Comparison of ENCODE assay signal across 1 cellular context in the genomic region with DNA sequence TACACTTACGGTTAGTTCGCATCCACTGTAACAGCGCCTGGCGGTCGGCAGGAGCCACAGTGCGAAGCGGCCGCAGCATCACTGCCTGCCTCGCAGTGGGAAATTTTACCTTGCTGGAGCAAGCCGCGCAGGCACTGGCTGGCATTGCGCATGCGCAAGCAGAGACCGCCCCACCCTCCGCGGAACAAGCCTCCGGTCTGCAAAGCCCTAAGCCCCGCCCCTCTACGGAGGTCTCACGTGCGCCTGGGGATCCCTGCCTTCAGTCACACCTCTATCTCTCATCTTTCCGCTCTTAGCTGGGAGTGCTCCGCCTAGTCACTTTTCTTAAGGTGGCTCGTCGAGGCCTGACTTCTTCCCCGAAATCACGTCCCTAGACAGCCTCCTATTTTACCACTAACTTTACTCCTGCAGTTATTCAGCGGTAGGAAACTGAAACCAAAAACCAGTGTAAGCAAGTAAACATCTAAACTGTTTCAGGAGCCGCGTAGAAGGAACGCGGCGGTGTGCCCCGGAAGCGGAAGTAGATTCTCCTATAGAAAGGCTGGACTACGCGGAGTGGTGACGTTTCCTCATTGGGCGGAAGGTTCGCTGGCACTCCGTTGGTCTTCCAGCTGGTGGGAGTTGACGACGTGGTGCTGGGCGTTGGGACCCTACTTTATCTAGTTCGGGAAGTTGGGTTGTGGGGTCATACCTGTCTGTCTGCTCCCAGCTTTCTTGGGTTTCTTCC.
TF ChIP-seq lines count a peak whose summit lies in the region.

SRP54 (plus strand) TSS at position 572 of the 727 bp plus-strand sequence. CDS start 13,718 bp downstream, outside the sequence.

TF ChIP-seq in HepG2, 621 proteins besides CTCF, POLR2A, EP300 and RAD21 (continued from another document and continues in another):
- TF ChIP-seq THAP9 (CRISPR knock-in tag; IDR thresholded peaks at IDR 0.05; ENCODE audit: borderline replicate concordance) (peak; percentile 97), ZNF614 (CRISPR knock-in tag; IDR thresholded peaks at IDR 0.05; ENCODE audit: borderline replicate concordance) (peak; percentile 89), SCMH1 (CRISPR knock-in tag; IDR thresholded peaks at IDR 0.05; ENCODE audit: borderline replicate concordance) (no peak), SNRNP70 (IDR thresholded peaks at IDR 0.05; ENCODE audit: low read depth, low read length) (no peak), ZNF556 (CRISPR knock-in tag; IDR thresholded peaks at IDR 0.05; ENCODE audit: borderline replicate concordance) (peak; percentile 98), CENPX (CRISPR knock-in tag; IDR thresholded peaks at IDR 0.05) (no peak), ATF7-NPFF (CRISPR knock-in tag; IDR thresholded peaks at IDR 0.05; ENCODE audit: low read depth) (peak; percentile 98), KMT2B (CRISPR knock-in tag; IDR thresholded peaks at IDR 0.05) (peak; percentile 100), ZNF143 (CRISPR knock-in tag; IDR thresholded peaks at IDR 0.05) (peak; percentile 79), FOXC1 (CRISPR knock-in tag; IDR thresholded peaks at IDR 0.05; ENCODE audit: borderline replicate concordance) (peak; percentile 100; the same call in 1 of the 2 replicates), PHB2 (IDR thresholded peaks at IDR 0.05; ENCODE audit: partially characterized antibody) (no peak), SRSF9 (IDR thresholded peaks at IDR 0.05; ENCODE audit: borderline replicate concordance, insufficient read depth, low read depth, low read length, poor library complexity, severe bottlenecking) (no peak), ZBTB26 (CRISPR knock-in tag; IDR thresholded peaks at IDR 0.05; ENCODE audit: borderline replicate concordance) (peak; percentile 89), HNRNPLL (IDR thresholded peaks at IDR 0.05; ENCODE audit: low read depth, low read length, poor library complexity, severe bottlenecking) (peak; percentile 99), FOXA1 (IDR thresholded peaks at IDR 0.05) (no peak), FOXA1 (CRISPR knock-in tag; IDR thresholded peaks at IDR 0.05) (peak; percentile 85), TGIF2 (CRISPR knock-in tag; IDR thresholded peaks at IDR 0.05) (peak; percentile 94), PHF20 (CRISPR knock-in tag; IDR thresholded peaks at IDR 0.05) (no peak), NBN (conservative IDR thresholded peaks at IDR 0.05) (no peak), ZNF776 (CRISPR knock-in tag; IDR thresholded peaks at IDR 0.05) (peak; percentile 67; the same call in 1 of the 2 replicates), MAZ (IDR thresholded peaks at IDR 0.05; ENCODE audit: borderline replicate concordance, low read depth, low read length) (peak; percentile 74), MAZ (CRISPR knock-in tag; IDR thresholded peaks at IDR 0.05; ENCODE audit: low read depth) (peak; percentile 93), EEA1 (CRISPR knock-in tag; IDR thresholded peaks at IDR 0.05; ENCODE audit: borderline replicate concordance) (peak; percentile 98), ZNF121 (CRISPR knock-in tag; IDR thresholded peaks at IDR 0.05) (peak; percentile 75), TBX2 (CRISPR knock-in tag; IDR thresholded peaks at IDR 0.05; ENCODE audit: borderline replicate concordance) (peak; percentile 100), ZNF704 (CRISPR knock-in tag; IDR thresholded peaks at IDR 0.05; ENCODE audit: borderline replicate concordance) (peak; percentile 98), NFE2 (CRISPR knock-in tag; IDR thresholded peaks at IDR 0.05) (no peak), IKZF4 (CRISPR knock-in tag; IDR thresholded peaks at IDR 0.05; ENCODE audit: borderline replicate concordance, low read depth, not compliant biosample characterization) (peak; percentile 89), IRX3 (CRISPR knock-in tag; IDR thresholded peaks at IDR 0.05; ENCODE audit: borderline replicate concordance, low read depth) (peak; percentile 98), ZNF224 (CRISPR knock-in tag; IDR thresholded peaks at IDR 0.05) (peak; percentile 91; the same call in 1 of the 2 replicates)
- TF ChIP-seq, protein P1, sequence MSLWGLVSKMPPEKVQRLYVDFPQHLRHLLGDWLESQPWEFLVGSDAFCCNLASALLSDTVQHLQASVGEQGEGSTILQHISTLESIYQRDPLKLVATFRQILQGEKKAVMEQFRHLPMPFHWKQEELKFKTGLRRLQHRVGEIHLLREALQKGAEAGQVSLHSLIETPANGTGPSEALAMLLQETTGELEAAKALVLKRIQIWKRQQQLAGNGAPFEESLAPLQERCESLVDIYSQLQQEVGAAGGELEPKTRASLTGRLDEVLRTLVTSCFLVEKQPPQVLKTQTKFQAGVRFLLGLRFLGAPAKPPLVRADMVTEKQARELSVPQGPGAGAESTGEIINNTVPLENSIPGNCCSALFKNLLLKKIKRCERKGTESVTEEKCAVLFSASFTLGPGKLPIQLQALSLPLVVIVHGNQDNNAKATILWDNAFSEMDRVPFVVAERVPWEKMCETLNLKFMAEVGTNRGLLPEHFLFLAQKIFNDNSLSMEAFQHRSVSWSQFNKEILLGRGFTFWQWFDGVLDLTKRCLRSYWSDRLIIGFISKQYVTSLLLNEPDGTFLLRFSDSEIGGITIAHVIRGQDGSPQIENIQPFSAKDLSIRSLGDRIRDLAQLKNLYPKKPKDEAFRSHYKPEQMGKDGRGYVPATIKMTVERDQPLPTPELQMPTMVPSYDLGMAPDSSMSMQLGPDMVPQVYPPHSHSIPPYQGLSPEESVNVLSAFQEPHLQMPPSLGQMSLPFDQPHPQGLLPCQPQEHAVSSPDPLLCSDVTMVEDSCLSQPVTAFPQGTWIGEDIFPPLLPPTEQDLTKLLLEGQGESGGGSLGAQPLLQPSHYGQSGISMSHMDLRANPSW (CRISPR knock-in tag; IDR thresholded peaks at IDR 0.05; ENCODE audit: borderline replicate concordance): peak; percentile 98
- TF ChIP-seq, protein P2, sequence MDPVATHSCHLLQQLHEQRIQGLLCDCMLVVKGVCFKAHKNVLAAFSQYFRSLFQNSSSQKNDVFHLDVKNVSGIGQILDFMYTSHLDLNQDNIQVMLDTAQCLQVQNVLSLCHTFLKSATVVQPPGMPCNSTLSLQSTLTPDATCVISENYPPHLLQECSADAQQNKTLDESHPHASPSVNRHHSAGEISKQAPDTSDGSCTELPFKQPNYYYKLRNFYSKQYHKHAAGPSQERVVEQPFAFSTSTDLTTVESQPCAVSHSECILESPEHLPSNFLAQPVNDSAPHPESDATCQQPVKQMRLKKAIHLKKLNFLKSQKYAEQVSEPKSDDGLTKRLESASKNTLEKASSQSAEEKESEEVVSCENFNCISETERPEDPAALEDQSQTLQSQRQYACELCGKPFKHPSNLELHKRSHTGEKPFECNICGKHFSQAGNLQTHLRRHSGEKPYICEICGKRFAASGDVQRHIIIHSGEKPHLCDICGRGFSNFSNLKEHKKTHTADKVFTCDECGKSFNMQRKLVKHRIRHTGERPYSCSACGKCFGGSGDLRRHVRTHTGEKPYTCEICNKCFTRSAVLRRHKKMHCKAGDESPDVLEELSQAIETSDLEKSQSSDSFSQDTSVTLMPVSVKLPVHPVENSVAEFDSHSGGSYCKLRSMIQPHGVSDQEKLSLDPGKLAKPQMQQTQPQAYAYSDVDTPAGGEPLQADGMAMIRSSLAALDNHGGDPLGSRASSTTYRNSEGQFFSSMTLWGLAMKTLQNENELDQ (CRISPR knock-in tag; IDR thresholded peaks at IDR 0.05; ENCODE audit: borderline replicate concordance): no peak; the same call in 1 of the 2 replicates
- TF ChIP-seq, protein P3, sequence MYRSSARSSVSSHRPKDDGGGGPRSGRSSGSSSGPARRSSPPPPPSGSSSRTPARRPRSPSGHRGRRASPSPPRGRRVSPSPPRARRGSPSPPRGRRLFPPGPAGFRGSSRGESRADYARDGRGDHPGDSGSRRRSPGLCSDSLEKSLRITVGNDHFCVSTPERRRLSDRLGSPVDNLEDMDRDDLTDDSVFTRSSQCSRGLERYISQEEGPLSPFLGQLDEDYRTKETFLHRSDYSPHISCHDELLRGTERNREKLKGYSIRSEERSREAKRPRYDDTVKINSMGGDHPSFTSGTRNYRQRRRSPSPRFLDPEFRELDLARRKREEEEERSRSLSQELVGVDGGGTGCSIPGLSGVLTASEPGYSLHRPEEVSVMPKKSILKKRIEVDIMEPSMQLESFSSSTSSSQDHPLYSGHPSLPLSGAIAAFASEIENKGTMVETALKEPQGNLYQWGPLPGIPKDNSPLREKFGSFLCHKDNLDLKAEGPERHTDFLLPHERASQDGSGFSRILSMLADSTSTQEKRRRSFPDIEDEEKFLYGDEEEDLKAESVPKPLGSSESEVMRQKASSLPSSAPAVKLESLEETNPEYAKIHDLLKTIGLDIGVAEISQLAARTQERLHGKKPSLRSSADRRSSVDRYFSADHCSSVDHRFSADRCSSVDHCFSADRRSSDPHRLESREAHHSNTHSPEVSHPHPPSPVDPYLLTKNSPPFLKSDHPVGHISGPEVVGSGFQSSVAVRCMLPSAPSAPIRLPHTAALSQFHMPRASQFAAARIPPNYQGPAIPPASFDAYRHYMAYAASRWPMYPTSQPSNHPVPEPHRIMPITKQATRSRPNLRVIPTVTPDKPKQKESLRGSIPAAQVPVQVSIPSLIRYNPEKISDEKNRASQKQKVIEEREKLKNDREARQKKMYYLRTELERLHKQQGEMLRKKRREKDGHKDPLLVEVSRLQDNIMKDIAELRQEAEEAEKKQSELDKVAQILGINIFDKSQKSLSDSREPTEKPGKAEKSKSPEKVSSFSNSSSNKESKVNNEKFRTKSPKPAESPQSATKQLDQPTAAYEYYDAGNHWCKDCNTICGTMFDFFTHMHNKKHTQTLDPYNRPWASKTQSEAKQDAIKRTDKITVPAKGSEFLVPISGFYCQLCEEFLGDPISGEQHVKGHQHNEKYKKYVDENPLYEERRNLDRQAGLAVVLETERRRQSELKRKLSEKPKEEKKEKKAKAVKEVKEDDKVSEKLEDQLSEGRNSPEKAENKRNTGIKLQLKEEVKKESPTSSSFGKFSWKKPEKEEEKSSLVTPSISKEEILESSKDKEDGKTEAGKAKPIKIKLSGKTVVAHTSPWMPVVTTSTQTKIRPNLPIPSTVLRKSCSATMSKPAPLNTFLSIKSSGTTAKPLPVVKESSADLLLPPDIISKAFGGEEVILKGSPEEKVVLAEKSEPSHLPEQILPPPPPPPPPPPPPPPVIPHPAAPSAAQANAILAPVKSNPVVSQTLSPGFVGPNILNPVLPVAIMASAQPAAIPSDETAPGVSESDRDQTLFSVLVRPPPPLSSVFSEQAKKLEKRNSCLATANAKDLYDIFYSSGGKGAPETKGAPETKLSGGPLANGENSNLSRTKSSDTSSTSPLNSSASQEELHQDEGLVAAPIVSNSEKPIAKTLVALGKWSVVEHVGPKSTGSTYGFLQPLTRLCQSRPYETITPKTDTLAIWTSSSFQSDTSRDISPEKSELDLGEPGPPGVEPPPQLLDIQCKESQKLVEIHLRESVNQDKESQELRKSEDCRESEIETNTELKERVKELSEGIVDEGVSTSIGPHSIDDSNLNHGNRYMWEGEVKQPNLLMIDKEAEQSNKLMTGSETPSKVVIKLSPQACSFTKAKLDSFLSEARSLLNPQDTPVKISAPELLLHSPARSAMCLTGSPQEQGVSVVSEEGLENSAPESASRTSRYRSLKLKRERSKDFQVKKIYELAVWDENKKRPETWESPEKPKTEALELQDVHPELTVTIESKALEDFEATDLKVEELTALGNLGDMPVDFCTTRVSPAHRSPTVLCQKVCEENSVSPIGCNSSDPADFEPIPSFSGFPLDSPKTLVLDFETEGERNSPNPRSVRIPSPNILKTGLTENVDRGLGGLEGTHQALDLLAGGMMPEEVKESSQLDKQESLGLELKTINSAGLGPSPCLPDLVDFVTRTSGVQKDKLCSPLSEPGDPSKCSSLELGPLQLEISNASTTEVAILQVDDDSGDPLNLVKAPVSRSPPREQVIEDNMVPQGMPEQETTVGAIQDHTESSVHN (CRISPR knock-in tag; IDR thresholded peaks at IDR 0.05): no peak; the same call in 1 of the 2 replicates
- TF ChIP-seq, protein P4, sequence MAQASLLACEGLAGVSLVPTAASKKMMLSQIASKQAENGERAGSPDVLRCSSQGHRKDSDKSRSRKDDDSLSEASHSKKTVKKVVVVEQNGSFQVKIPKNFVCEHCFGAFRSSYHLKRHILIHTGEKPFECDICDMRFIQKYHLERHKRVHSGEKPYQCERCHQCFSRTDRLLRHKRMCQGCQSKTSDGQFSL (CRISPR knock-in tag; IDR thresholded peaks at IDR 0.05): peak; percentile 75; the same call in 1 of the 2 replicates
